ENCODE assay signal across 9 cellular contexts in the genomic region with DNA sequence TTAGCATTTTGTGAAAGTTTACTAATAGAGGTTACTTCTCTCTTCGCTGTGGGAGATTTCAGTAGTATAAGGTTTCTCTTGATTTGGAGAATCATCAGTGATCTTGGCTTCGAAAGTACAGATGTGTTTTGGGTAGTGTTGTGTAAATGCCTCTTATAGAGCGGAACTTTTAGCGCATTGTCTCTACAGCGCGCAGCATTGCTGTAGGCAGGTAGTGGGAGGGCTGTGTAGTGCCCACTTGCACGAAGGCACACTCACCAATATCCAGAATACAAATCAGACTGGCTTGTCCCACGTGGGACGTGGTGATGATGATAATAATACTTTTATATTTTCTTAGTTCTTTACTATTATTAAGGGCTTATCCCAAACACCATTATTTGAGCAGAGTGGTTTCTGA. TPM values are rescaled to one million over a fixed set of nuclear protein-coding genes. Genes with fewer than 3 reads are reported as not detected.
A peak's percentile ranks its signal among the peaks of the same experiment; 100 is the strongest.
DNase-seq lines count a peak whose midpoint lies in the region; ATAC-seq and TF ChIP-seq lines count a peak whose summit lies in the region.
"Had no signal": no experiment of that assay in that cellular context is flagged by ENCODE, and none has a peak within 500 bp of the region (broad histone marks: within the 10 kb centered on the region; RNA-seq: fewer than 3 reads in every experiment).

No MANE protein-coding gene starts in this region.

- H3K36me3 Mint-ChIP-seq in Calu3 (ENCODE audit: insufficient read depth, unreplicated experiment) (peaks cover 22% of the 10 kb centered on the region), chondrocyte (ENCODE audit: low read depth) (peaks cover 1% of the 10 kb centered on the region)

- no peak overlapping the region for H3K27ac Mint-ChIP-seq in Calu3 (ENCODE audit: unreplicated experiment)
- H3K27ac Mint-ChIP-seq in chondrocyte (ENCODE audit: unreplicated experiment) = no peak overlapping the region

- H4K20me1 ChIP-seq in OCI-LY1 (ENCODE audit: insufficient read depth, low read length) = no peaks in the 10 kb centered on the region
- H4K20me1 ChIP-seq in neural cell (ENCODE audit: insufficient read depth) = no peaks in the 10 kb centered on the region

- H3K27me3 ChIP-seq in OCI-LY1 (ENCODE audit: insufficient read depth, low read length) (no peaks in the 10 kb centered on the region), neural cell (ENCODE audit: insufficient read depth, low read depth, low read length) (no peaks in the 10 kb centered on the region)

- H3K4me3 Mint-ChIP-seq in Calu3 (ENCODE audit: low read depth, unreplicated experiment) (peak overlapping the region; percentile 83), chondrocyte (ENCODE audit: unreplicated experiment) (peak overlapping the region; percentile 72)

- ATAC-seq in HG03108 (IDR thresholded peaks at IDR 0.05; ENCODE audit: unreplicated experiment) = no peak

- no peaks in the 10 kb centered on the region for H3K9me3 Mint-ChIP-seq in Calu3 (ENCODE audit: low read depth, unreplicated experiment)
- H3K9me3 Mint-ChIP-seq in chondrocyte (ENCODE audit: low read depth) = no peaks in the 10 kb centered on the region

- CTCF ChIA-PET in Calu3 (lab: Charles Lee) = interaction anchor here (0.6 kb wide), 1 partner anchor 322 kb away, joined by 3 read pairs; no protein-coding TSS in a partner anchor

- DNase-seq in Calu3 (no peak), chondrocyte (ENCODE audit: low spot score) (no peak), NCI-H2171 treated with DMSO at 0.1 percent for 48 hours (lab: John Stamatoyannopoulos, UW) (no peak), COR-L47 (lab: John Stamatoyannopoulos, UW) (no peak), posterior cingulate gyrus (no peak)

- TSS peak; percentile 60 for BruUV-seq in Calu3 (replicated peaks; lab: Mats Ljungman, UMichigan)

- H3K4me2 ChIP-seq in OCI-LY1 (ENCODE audit: low read length) (peak overlapping the region; percentile 74), neural cell (ENCODE audit: low read length) (peak overlapping the region; percentile 61)

- H3K4me1 Mint-ChIP-seq in Calu3 (ENCODE audit: low read depth, unreplicated experiment) (peaks cover 8% of the 10 kb centered on the region), chondrocyte (ENCODE audit: low read depth) (peaks cover 20% of the 10 kb centered on the region)

- no peaks in the 10 kb centered on the region for H3K9me2 ChIP-seq in OCI-LY1 (ENCODE audit: low read depth, low read length)
- H3K9me2 ChIP-seq in neural cell (ENCODE audit: insufficient read depth, low read length) = no peaks in the 10 kb centered on the region

- peaks cover 67% of the 10 kb centered on the region for H3K4me1 ChIP-seq in OCI-LY1 (ENCODE audit: insufficient read depth, low read length, severe bottlenecking)

- TF ChIP-seq RAD21 in neural cell (conservative IDR thresholded peaks at IDR 0.05) = no peak

- H3K27ac ChIP-seq in OCI-LY1 (ENCODE audit: low read depth, low read length, poor library complexity, severe bottlenecking) (peak overlapping the region; percentile 91), neural cell (ENCODE audit: low read length) (no peak overlapping the region)

- peaks cover 33% of the 10 kb centered on the region for H3K79me2 ChIP-seq in OCI-LY1 (ENCODE audit: insufficient read depth, low read length)
- H3K79me2 ChIP-seq in neural cell (replicated peaks; ENCODE audit: insufficient read depth, low read length) = peaks cover 9% of the 10 kb centered on the region

- H3K27me3 Mint-ChIP-seq in Calu3 (ENCODE audit: unreplicated experiment) = no peaks in the 10 kb centered on the region
- no peaks in the 10 kb centered on the region for H3K27me3 Mint-ChIP-seq in chondrocyte (ENCODE audit: low read depth)

- no peak overlapping the region for H2AFZ ChIP-seq in OCI-LY1 (ENCODE audit: low read length)
- H2AFZ ChIP-seq in neural cell (ENCODE audit: low read depth, low read length) = no peak overlapping the region

- no peak for TF ChIP-seq EP300 in neural cell (conservative IDR thresholded peaks at IDR 0.05; ENCODE audit: poor library complexity, severe bottlenecking)

- H3K4me3 ChIP-seq in OCI-LY1 (ENCODE audit: low read depth, low read length, poor library complexity, severe bottlenecking) = peak overlapping the region; percentile 96
- H3K4me3 ChIP-seq in neural cell (ENCODE audit: low read length) = peak overlapping the region; percentile 98

- no peaks in the 10 kb centered on the region for H3K36me3 ChIP-seq in OCI-LY1 (ENCODE audit: insufficient read depth, low read length)
- no peaks in the 10 kb centered on the region for H3K36me3 ChIP-seq in neural cell (ENCODE audit: insufficient read depth, low read length)

- H3F3A ChIP-seq in OCI-LY1 (ENCODE audit: insufficient read depth, low read length) (0 out of 2 replicates have a peak, but pooled peaks cover 2% of the 10 kb centered on the region), neural cell (ENCODE audit: insufficient read depth, low read length, poor library complexity, severe bottlenecking) (no peaks in the 10 kb centered on the region)

- no peaks in the 10 kb centered on the region for H3K9me3 ChIP-seq in OCI-LY1 (ENCODE audit: low read length)
- no peaks in the 10 kb centered on the region for H3K9me3 ChIP-seq in neural cell (ENCODE audit: low read length)

- H3K9ac ChIP-seq in OCI-LY1 (ENCODE audit: low read length) (peak overlapping the region; percentile 98), neural cell (ENCODE audit: low read length) (no peak overlapping the region)

- intact Hi-C loops in Calu3 (cut with micrococcal nuclease; ENCODE audit: unreplicated experiment) (no loop called here), posterior cingulate gyrus (cut with DNase I) (no loop called here)

- TF ChIP-seq CTCF in Calu3 (IDR thresholded peaks at IDR 0.05; ENCODE audit: unreplicated experiment) (no peak), OCI-LY1 (IDR thresholded peaks at IDR 0.05; ENCODE audit: low read length) (no peak), chondrocyte (IDR thresholded peaks at IDR 0.05) (no peak), neural cell (IDR thresholded peaks at IDR 0.05; ENCODE audit: poor library complexity, severe bottlenecking) (no peak)

TF ChIP-seq in neural cell, 6 proteins besides CTCF, POLR2A, EP300 and RAD21:
- TF ChIP-seq SMC3 (conservative IDR thresholded peaks at IDR 0.05; ENCODE audit: poor library complexity) = no peak
- TF ChIP-seq MXI1 (conservative IDR thresholded peaks at IDR 0.05; ENCODE audit: poor library complexity, severe bottlenecking) = no peak
- TF ChIP-seq TAF1 (IDR thresholded peaks at IDR 0.05; ENCODE audit: low read depth) = no peak
- no peak for TF ChIP-seq POLR2AphosphoS5 (IDR thresholded peaks at IDR 0.05)

RNA-seq across cellular contexts. Expression of gene FAM83F, which starts 51.4 kb away (rescaled TPM):
- 21.0 and 21.9 TPM in 2 replicates for total RNA-seq in Calu3 (2022)
- total RNA-seq in chondrocyte = 0.22 TPM in 1 of 3 replicates, not detected in the others
- 0.02 and 0.42 TPM in 2 replicates for polyA plus RNA-seq in neural cell
- polyA minus RNA-seq in neural cell = 0.23 TPM in 1 of 2 replicates, not detected in the other
- total RNA-seq: lung microvascular endothelial cell had no signal

Comparison
In these comparisons a context has a peak if more than half of its experiments do, and no peak if none do; other contexts are left out.
1. RNA of gene FAM83F, which starts 51.4 kb away (total RNA-seq): 21.0 to 21.9 TPM in Calu3; 0.22 TPM in chondrocyte; every median in the first group is over 10 times any median in the second.